ENCODE assay signal across 11 cellular contexts in genomic region chr15:77538011-77538410, GRCh38.
DNase-seq lines count a peak whose midpoint lies in the region; ATAC-seq and TF ChIP-seq lines count a peak whose summit lies in the region.
"Had no signal": no experiment of that assay in that cellular context is flagged by ENCODE, and none has a peak within 500 bp of the region (broad histone marks: within the 10 kb centered on the region; RNA-seq: fewer than 3 reads in every experiment).

No MANE protein-coding gene starts in this region.

- H3K27me3 ChIP-seq in DOHH2 (ENCODE audit: control insufficient read depth, low read length): peaks cover 10% of the 10 kb centered on the region; the same call in 1 of the 2 replicates
- H3K27me3 ChIP-seq in endodermal cell (ENCODE audit: control insufficient read depth, insufficient read depth, low read length, poor library complexity, severe bottlenecking): no peaks in the 10 kb centered on the region
- H3K27me3 ChIP-seq: suprapubic skin had no signal

- peak overlapping the region; percentile 72 for H3K4me2 ChIP-seq in DOHH2 (ENCODE audit: low read length)

- peaks cover 6% of the 10 kb centered on the region; the same call in 1 of the 2 replicates for H3F3A ChIP-seq in DOHH2 (ENCODE audit: control insufficient read depth, insufficient read depth)

- H3K4me1 Mint-ChIP-seq in endodermal cell (peaks cover 21% of the 10 kb centered on the region), immature natural killer cell (peaks cover 0 to 5% of the 10 kb centered on the region in 2 donors)

- no peaks in the 10 kb centered on the region for H4K20me1 ChIP-seq in DOHH2 (ENCODE audit: control insufficient read depth, insufficient read depth, low read depth, low read length)

- peak; percentile 70 for ATAC-seq in GM19452 (IDR thresholded peaks at IDR 0.05; ENCODE audit: unreplicated experiment)
- peak; percentile 62 for ATAC-seq in HG03064 (IDR thresholded peaks at IDR 0.05; ENCODE audit: low read depth, unreplicated experiment)
- ATAC-seq: HCT116, right cardiac atrium had no signal

- H3K36me3 Mint-ChIP-seq in endodermal cell (ENCODE audit: low read depth) (no peaks in the 10 kb centered on the region), immature natural killer cell (no peaks in the 10 kb centered on the region)

- DNase-seq in endodermal cell: no peak
- no peak for DNase-seq in T-helper 1 cell
- no peak for DNase-seq in G401 (ENCODE audit: low spot score)
- no peak for DNase-seq in immature natural killer cell
- DNase-seq in NCI-H1092 (lab: John Stamatoyannopoulos, UW): no peak
- DNase-seq: right cardiac atrium had no signal

- H3K36me3 ChIP-seq in DOHH2 (ENCODE audit: control insufficient read depth, low read length): no peaks in the 10 kb centered on the region
- H3K36me3 ChIP-seq in endodermal cell (ENCODE audit: control insufficient read depth, insufficient read depth, low read length): no peaks in the 10 kb centered on the region
- H3K36me3 ChIP-seq: suprapubic skin had no signal

- peak overlapping the region; percentile 57 for H3K4me3 ChIP-seq in DOHH2 (ENCODE audit: low read length)
- H3K4me3 ChIP-seq in endodermal cell (ENCODE audit: low read length): no peak overlapping the region
- H3K4me3 ChIP-seq: suprapubic skin had no signal

- WGBS in endodermal cell (ENCODE audit: insufficient coverage in 1 of 2, insufficient read length in 1 of 2), 2 experiments: 76 to 79% methylated on average over 6 of the region's 6 CpGs

- in situ Hi-C loops in G401 (cut with HindIII; ENCODE audit: low sequenced_read_pairs): no loop called here

- H3K9me3 ChIP-seq in DOHH2 (ENCODE audit: control insufficient read depth, insufficient read depth, low read length) (no peaks in the 10 kb centered on the region), endodermal cell (ENCODE audit: control insufficient read depth, low read length) (no peaks in the 10 kb centered on the region)
- H3K9me3 ChIP-seq: suprapubic skin had no signal

- peaks cover 48% of the 10 kb centered on the region for H3K4me1 ChIP-seq in DOHH2 (ENCODE audit: control insufficient read depth, low read length)
- no peaks in the 10 kb centered on the region for H3K4me1 ChIP-seq in endodermal cell (ENCODE audit: control insufficient read depth, insufficient read depth, low read length)

- peak overlapping the region; percentile 43 for H3K27ac ChIP-seq in DOHH2 (ENCODE audit: low read depth, low read length)
- H3K27ac ChIP-seq in endodermal cell (ENCODE audit: low read depth, low read length): peak overlapping the region; percentile 70
- H3K27ac ChIP-seq: suprapubic skin had no signal

- no peak overlapping the region for H3K9ac ChIP-seq in endodermal cell (ENCODE audit: extremely low read depth, low read length, poor library complexity, severe bottlenecking)

- H3K27ac Mint-ChIP-seq in endodermal cell: no peak overlapping the region
- no peak overlapping the region for H3K27ac Mint-ChIP-seq in immature natural killer cell

- no peaks in the 10 kb centered on the region for H3K79me2 ChIP-seq in DOHH2 (ENCODE audit: control insufficient read depth, low read length)

- H3K4me3 Mint-ChIP-seq in endodermal cell (no peak overlapping the region), immature natural killer cell (no peak overlapping the region)

- H3K9me2 ChIP-seq in DOHH2 (replicated peaks; ENCODE audit: control insufficient read depth, low read length): no peaks in the 10 kb centered on the region

- TF ChIP-seq CTCF in DOHH2 (IDR thresholded peaks at IDR 0.05; ENCODE audit: low read depth, low read length, poor library complexity, severe bottlenecking): no peak
- TF ChIP-seq CTCF in endodermal cell (conservative IDR thresholded peaks at IDR 0.05): no peak

- H3K27me3 Mint-ChIP-seq in endodermal cell (ENCODE audit: insufficient read depth) (peaks cover 19% of the 10 kb centered on the region), immature natural killer cell (ENCODE audit: low read depth in 3 of 3) (peaks cover 0 to 9% (median 3%) of the 10 kb centered on the region in 3 donors)

- no peaks in the 10 kb centered on the region for H3K9me3 Mint-ChIP-seq in endodermal cell
- H3K9me3 Mint-ChIP-seq in immature natural killer cell: no peaks in the 10 kb centered on the region
